Comparison of ENCODE assay signal across 1 cellular context in genomic region chr15:69222002-69222474, GRCh38.
TF ChIP-seq lines count a peak whose summit lies in the region.

No MANE protein-coding gene starts in this region.

TF ChIP-seq in HepG2, 621 proteins besides CTCF, POLR2A, EP300 and RAD21 (continued from another document and continues in another):
- TF ChIP-seq ZBTB46 (CRISPR knock-in tag; IDR thresholded peaks at IDR 0.05; ENCODE audit: borderline replicate concordance) (no peak), ZFYVE20 (CRISPR knock-in tag; IDR thresholded peaks at IDR 0.05; ENCODE audit: borderline replicate concordance, low read depth) (no peak), ZNF234 (CRISPR knock-in tag; conservative IDR thresholded peaks at IDR 0.05) (no peak), HMGXB3 (CRISPR knock-in tag; IDR thresholded peaks at IDR 0.05; ENCODE audit: borderline replicate concordance) (no peak), HOMEZ (CRISPR knock-in tag; IDR thresholded peaks at IDR 0.05; ENCODE audit: low read depth) (no peak), YEATS4 (CRISPR knock-in tag; IDR thresholded peaks at IDR 0.05; ENCODE audit: borderline replicate concordance) (no peak), ATF7-NPFF (CRISPR knock-in tag; IDR thresholded peaks at IDR 0.05; ENCODE audit: low read depth) (no peak), TBX3 (IDR thresholded peaks at IDR 0.05; ENCODE audit: borderline replicate concordance) (no peak), ZNF614 (CRISPR knock-in tag; IDR thresholded peaks at IDR 0.05; ENCODE audit: borderline replicate concordance) (peak; percentile 47; the same call in 1 of the 2 replicates), ZBTB49 (CRISPR knock-in tag; IDR thresholded peaks at IDR 0.05; ENCODE audit: borderline replicate concordance) (no peak), ZNF746 (CRISPR knock-in tag; IDR thresholded peaks at IDR 0.05) (no peak), MXD4 (CRISPR knock-in tag; IDR thresholded peaks at IDR 0.05) (peak; percentile 52; the same call in 1 of the 2 replicates), ZNF841 (CRISPR knock-in tag; IDR thresholded peaks at IDR 0.05; ENCODE audit: borderline replicate concordance) (no peak), RBM22 (optimal IDR thresholded peaks at IDR 0.05; ENCODE audit: low read length) (no peak), NPAS2 (CRISPR knock-in tag; IDR thresholded peaks at IDR 0.05; ENCODE audit: borderline replicate concordance) (no peak), MTA1 (CRISPR knock-in tag; IDR thresholded peaks at IDR 0.05; ENCODE audit: borderline replicate concordance) (peak; percentile 60; the same call in 1 of the 2 replicates), ZNF816 (CRISPR knock-in tag; IDR thresholded peaks at IDR 0.05; ENCODE audit: borderline replicate concordance) (no peak), ATF4 (CRISPR knock-in tag; IDR thresholded peaks at IDR 0.05) (no peak), TCF12 (IDR thresholded peaks at IDR 0.05) (no peak), TCF12 (CRISPR knock-in tag; IDR thresholded peaks at IDR 0.05) (no peak), ZNF740 (CRISPR knock-in tag; IDR thresholded peaks at IDR 0.05) (no peak), ZBTB38 (CRISPR knock-in tag; IDR thresholded peaks at IDR 0.05) (no peak), ZNF577 (CRISPR knock-in tag; IDR thresholded peaks at IDR 0.05; ENCODE audit: borderline replicate concordance, low read depth) (no peak), CHD4 (IDR thresholded peaks at IDR 0.05; ENCODE audit: borderline replicate concordance, low read length) (no peak), KAT8 (CRISPR knock-in tag; IDR thresholded peaks at IDR 0.05) (0 out of 2 replicates have a peak, but pooled peaks have one; percentile 51), ZNF766 (CRISPR knock-in tag; IDR thresholded peaks at IDR 0.05; ENCODE audit: borderline replicate concordance) (no peak), ZNF143 (CRISPR knock-in tag; IDR thresholded peaks at IDR 0.05) (no peak), ZNF136 (CRISPR knock-in tag; IDR thresholded peaks at IDR 0.05; ENCODE audit: low read depth) (no peak), MYPOP (CRISPR knock-in tag; IDR thresholded peaks at IDR 0.05) (no peak), ZNF678 (CRISPR knock-in tag; IDR thresholded peaks at IDR 0.05) (no peak), CAMTA2 (CRISPR knock-in tag; IDR thresholded peaks at IDR 0.05; ENCODE audit: borderline replicate concordance) (no peak), NFKBIZ (CRISPR knock-in tag; IDR thresholded peaks at IDR 0.05) (no peak), ZNF724P (CRISPR knock-in tag; IDR thresholded peaks at IDR 0.05; ENCODE audit: borderline replicate concordance) (no peak), IRX3 (CRISPR knock-in tag; IDR thresholded peaks at IDR 0.05; ENCODE audit: borderline replicate concordance, low read depth) (no peak), RFX5 (IDR thresholded peaks at IDR 0.05; ENCODE audit: low read depth, low read length) (no peak), ZNF710 (CRISPR knock-in tag; IDR thresholded peaks at IDR 0.05; ENCODE audit: borderline replicate concordance) (peak; percentile 49; the same call in 1 of the 2 replicates), FOXA3 (CRISPR knock-in tag; IDR thresholded peaks at IDR 0.05) (no peak), ARNT (IDR thresholded peaks at IDR 0.05) (no peak), KDM5B (CRISPR knock-in tag; IDR thresholded peaks at IDR 0.05; ENCODE audit: borderline replicate concordance) (peak; percentile 42; the same call in 1 of the 2 replicates), ZSCAN21 (CRISPR knock-in tag; IDR thresholded peaks at IDR 0.05; ENCODE audit: borderline replicate concordance) (peak; percentile 69; the same call in 1 of the 2 replicates), UBTF (CRISPR knock-in tag; IDR thresholded peaks at IDR 0.05) (no peak), SETDB1 (CRISPR knock-in tag; IDR thresholded peaks at IDR 0.05; ENCODE audit: borderline replicate concordance) (no peak), FOXA1 (IDR thresholded peaks at IDR 0.05) (no peak), FOXA1 (CRISPR knock-in tag; IDR thresholded peaks at IDR 0.05) (no peak)
